In genomic region chr12:98644712-98645571, GRCh38 we compare ENCODE assay signal across 8 cellular contexts. TPM values are rescaled to one million over a fixed set of nuclear protein-coding genes. Genes with fewer than 3 reads are reported as not detected.
DNase-seq lines count a peak whose midpoint lies in the region; ATAC-seq and TF ChIP-seq lines count a peak whose summit lies in the region.

A gene with protein sequence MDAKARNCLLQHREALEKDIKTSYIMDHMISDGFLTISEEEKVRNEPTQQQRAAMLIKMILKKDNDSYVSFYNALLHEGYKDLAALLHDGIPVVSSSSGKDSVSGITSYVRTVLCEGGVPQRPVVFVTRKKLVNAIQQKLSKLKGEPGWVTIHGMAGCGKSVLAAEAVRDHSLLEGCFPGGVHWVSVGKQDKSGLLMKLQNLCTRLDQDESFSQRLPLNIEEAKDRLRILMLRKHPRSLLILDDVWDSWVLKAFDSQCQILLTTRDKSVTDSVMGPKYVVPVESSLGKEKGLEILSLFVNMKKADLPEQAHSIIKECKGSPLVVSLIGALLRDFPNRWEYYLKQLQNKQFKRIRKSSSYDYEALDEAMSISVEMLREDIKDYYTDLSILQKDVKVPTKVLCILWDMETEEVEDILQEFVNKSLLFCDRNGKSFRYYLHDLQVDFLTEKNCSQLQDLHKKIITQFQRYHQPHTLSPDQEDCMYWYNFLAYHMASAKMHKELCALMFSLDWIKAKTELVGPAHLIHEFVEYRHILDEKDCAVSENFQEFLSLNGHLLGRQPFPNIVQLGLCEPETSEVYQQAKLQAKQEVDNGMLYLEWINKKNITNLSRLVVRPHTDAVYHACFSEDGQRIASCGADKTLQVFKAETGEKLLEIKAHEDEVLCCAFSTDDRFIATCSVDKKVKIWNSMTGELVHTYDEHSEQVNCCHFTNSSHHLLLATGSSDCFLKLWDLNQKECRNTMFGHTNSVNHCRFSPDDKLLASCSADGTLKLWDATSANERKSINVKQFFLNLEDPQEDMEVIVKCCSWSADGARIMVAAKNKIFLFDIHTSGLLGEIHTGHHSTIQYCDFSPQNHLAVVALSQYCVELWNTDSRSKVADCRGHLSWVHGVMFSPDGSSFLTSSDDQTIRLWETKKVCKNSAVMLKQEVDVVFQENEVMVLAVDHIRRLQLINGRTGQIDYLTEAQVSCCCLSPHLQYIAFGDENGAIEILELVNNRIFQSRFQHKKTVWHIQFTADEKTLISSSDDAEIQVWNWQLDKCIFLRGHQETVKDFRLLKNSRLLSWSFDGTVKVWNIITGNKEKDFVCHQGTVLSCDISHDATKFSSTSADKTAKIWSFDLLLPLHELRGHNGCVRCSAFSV (N-terminal part only) (plus strand): TSS chr12:98645290. CDS start chr12:98648360, 3,070 bp downstream.
A gene with protein sequence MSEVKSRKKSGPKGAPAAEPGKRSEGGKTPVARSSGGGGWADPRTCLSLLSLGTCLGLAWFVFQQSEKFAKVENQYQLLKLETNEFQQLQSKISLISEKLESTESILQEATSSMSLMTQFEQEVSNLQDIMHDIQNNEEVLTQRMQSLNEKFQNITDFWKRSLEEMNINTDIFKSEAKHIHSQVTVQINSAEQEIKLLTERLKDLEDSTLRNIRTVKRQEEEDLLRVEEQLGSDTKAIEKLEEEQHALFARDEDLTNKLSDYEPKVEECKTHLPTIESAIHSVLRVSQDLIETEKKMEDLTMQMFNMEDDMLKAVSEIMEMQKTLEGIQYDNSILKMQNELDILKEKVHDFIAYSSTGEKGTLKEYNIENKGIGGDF (minus strand): TSS chr12:98644788. CDS start chr12:98644701, 87 bp downstream.

- intact Hi-C loops in spleen (cut with DNase I; ENCODE audit: low total_unique reads), result loop anchor here (5.0 kb wide), 1 partner anchor 53 kb away; the partner anchor contains the start of gene SLC25A3

- H3K4me1 ChIP-seq in spleen, result peaks cover 16 to 75% (median 39%) of the 10 kb centered on the region in 6 donors

- peak within 1 kb of the TSS; percentile 82 for H3K27ac ChIP-seq in caudate nucleus (ENCODE audit: low read depth, low read length)
- peak within 1 kb of the TSS; percentile 74 to 98 (median 96) for H3K27ac ChIP-seq in spleen

- peaks cover 0 to 22% (median 9%) of the 10 kb centered on the region in 6 donors for H3K36me3 ChIP-seq in spleen

- TF ChIP-seq POLR2A in spleen (IDR thresholded peaks at IDR 0.05), result peak; percentile 11 to 67 (median 42)

- H3K4me3 ChIP-seq in AG10803 (ENCODE audit: low read length), result peak within 1 kb of the TSS; percentile 84
- H3K4me3 ChIP-seq in spleen, result peak within 1 kb of the TSS; percentile 89 to 99 (median 96)

- TF ChIP-seq CTCF in AG10803 (conservative IDR thresholded peaks at IDR 0.05; ENCODE audit: low read length) (0 out of 2 replicates have a peak, but pooled peaks have one; percentile 1), spleen (IDR thresholded peaks at IDR 0.05 in 8 of 11, conservative IDR thresholded peaks at IDR 0.05 in 3 of 11) (peak in 1 of 11 experiments; percentile 38)

- no peaks in the 10 kb centered on the region for H3K9me3 ChIP-seq in spleen

- peak; percentile 85 for ATAC-seq in GM19035 (IDR thresholded peaks at IDR 0.05; ENCODE audit: unreplicated experiment)
- peak; percentile 85 for ATAC-seq in HG03342 (IDR thresholded peaks at IDR 0.05; ENCODE audit: unreplicated experiment)

- DNase-seq in AG10803 (ENCODE audit: low read depth) (peak; percentile 95), NCI-H345 treated with DMSO at 0.1 percent for 48 hours (lab: John Stamatoyannopoulos, UW; ENCODE audit: unreplicated experiment) (peak; percentile 94), caudate nucleus (lab: John Stamatoyannopoulos, UW) (peak; percentile 21 to 97 (median 93)), inferior parietal cortex (ENCODE audit: extremely low spot score) (peak; percentile 93), spleen (peak; percentile 100)
- DNase-seq in activated CD4-positive, CD25-positive, alpha-beta regulatory T cell (lab: John Stamatoyannopoulos, UW), result peak; percentile 92 to 97 (median 96)

- no peaks in the 10 kb centered on the region for H3K27me3 ChIP-seq in spleen (replicated peaks in 1 of 7)

- 0 to 1% (median 0%) methylated on average over 42 to 91 of the region's 91 CpGs for WGBS in spleen, 5 donors

RNA-seq across cellular contexts. Expression of the first gene that starts in this region (rescaled TPM):
- total RNA-seq in spleen, result 10 to 100 TPM; 27.9 to 44.1 (median 36.0) TPM
- 1 to 10 TPM; 6.5 to 9.7 (median 7.4) TPM for polyA plus RNA-seq in spleen

RNA-seq across cellular contexts. Expression of the second gene that starts in this region (rescaled TPM):
- 10 to 100 TPM; 17.2 to 30.7 (median 19.9) TPM for total RNA-seq in spleen
- polyA plus RNA-seq in spleen, result 10 to 100 TPM; 13.5 to 16.5 (median 13.9) TPM

Comparison
In these comparisons a context has a peak if more than half of its experiments do, and no peak if none do; other contexts are left out.
1. Peak in every context shown above with its lines: DNase-seq, ATAC-seq, H3K4me3 ChIP-seq and H3K27ac ChIP-seq.